In genomic region chr5:40071870-40072269, GRCh38 we compare ENCODE assay signal across 19 cellular contexts.
A peak's percentile ranks its signal among the peaks of the same experiment; 100 is the strongest.
DNase-seq lines count a peak whose midpoint lies in the region; ATAC-seq, FAIRE-seq and TF ChIP-seq lines count a peak whose summit lies in the region.
"Had no signal": no experiment of that assay in that cellular context is flagged by ENCODE, and none has a peak within 500 bp of the region (broad histone marks: within the 10 kb centered on the region; RNA-seq: fewer than 3 reads in every experiment).

No MANE protein-coding gene starts in this region.

- H3K4me1 ChIP-seq in adipocyte (ENCODE audit: control insufficient read depth, insufficient read depth, low read length) (no peaks in the 10 kb centered on the region), pancreas (no peaks in the 10 kb centered on the region)
- H3K4me1 ChIP-seq: adrenal gland, colonic mucosa, SJCRH30 had no signal

- H3K4me3 Mint-ChIP-seq in chondrocyte (ENCODE audit: unreplicated experiment): no peak overlapping the region
- H3K4me3 Mint-ChIP-seq in progenitor cell of endocrine pancreas (ENCODE audit: low read depth): no peak overlapping the region
- H3K4me3 Mint-ChIP-seq: activated CD4-positive, alpha-beta T cell treated with anti-CD3 and anti-CD28 coated beads for 36 hours; activated CD8-positive, alpha-beta memory T cell treated with anti-CD3 and anti-CD28 coated beads, Interleukin-2, amount 10 ng/mL, durations not matched to agents 7 days and 5 days; memory B cell; natural killer cell had no signal

- H3K27ac Mint-ChIP-seq in chondrocyte (ENCODE audit: unreplicated experiment): no peak overlapping the region
- H3K27ac Mint-ChIP-seq in progenitor cell of endocrine pancreas: no peak overlapping the region
- H3K27ac Mint-ChIP-seq: activated CD4-positive, alpha-beta T cell treated with anti-CD3 and anti-CD28 coated beads for 36 hours; activated CD8-positive, alpha-beta memory T cell treated with anti-CD3 and anti-CD28 coated beads, Interleukin-2, amount 10 ng/mL, durations not matched to agents 7 days and 5 days; memory B cell; natural killer cell had no signal

- H3K9ac ChIP-seq in adipocyte (ENCODE audit: low read length): no peak overlapping the region

- H3K36me3 ChIP-seq in adipocyte (ENCODE audit: control insufficient read depth, insufficient read depth, low read length, severe bottlenecking): no peaks in the 10 kb centered on the region
- no peaks in the 10 kb centered on the region for H3K36me3 ChIP-seq in pancreas
- H3K36me3 ChIP-seq: adrenal gland, colonic mucosa, SJCRH30 had no signal

- intact Hi-C loops in pancreas (cut with DNase I): no loop called here

- H3K9me3 ChIP-seq in adipocyte (ENCODE audit: control insufficient read depth, low read length): no peaks in the 10 kb centered on the region
- H3K9me3 ChIP-seq in pancreas: no peaks in the 10 kb centered on the region
- H3K9me3 ChIP-seq: adrenal gland, colonic mucosa, SJCRH30 had no signal

- H3K36me3 Mint-ChIP-seq in chondrocyte (ENCODE audit: low read depth) (no peaks in the 10 kb centered on the region), progenitor cell of endocrine pancreas (ENCODE audit: insufficient read depth) (no peaks in the 10 kb centered on the region)
- H3K36me3 Mint-ChIP-seq: activated CD8-positive, alpha-beta memory T cell treated with anti-CD3 and anti-CD28 coated beads, Interleukin-2, amount 10 ng/mL, durations not matched to agents 7 days and 5 days; memory B cell; natural killer cell had no signal

- H3K27me3 ChIP-seq in adipocyte (replicated peaks; ENCODE audit: control insufficient read depth, insufficient read depth, low read length): no peaks in the 10 kb centered on the region
- no peaks in the 10 kb centered on the region for H3K27me3 ChIP-seq in pancreas
- H3K27me3 ChIP-seq: adrenal gland, colonic mucosa, SJCRH30 had no signal

- H3K27me3 Mint-ChIP-seq in chondrocyte (ENCODE audit: low read depth): peaks cover 21% of the 10 kb centered on the region
- H3K27me3 Mint-ChIP-seq in progenitor cell of endocrine pancreas: no peaks in the 10 kb centered on the region
- H3K27me3 Mint-ChIP-seq: activated CD8-positive, alpha-beta memory T cell treated with anti-CD3 and anti-CD28 coated beads, Interleukin-2, amount 10 ng/mL, durations not matched to agents 7 days and 5 days; memory B cell had no signal

- H3K9me3 Mint-ChIP-seq in chondrocyte (ENCODE audit: low read depth) (no peaks in the 10 kb centered on the region), progenitor cell of endocrine pancreas (ENCODE audit: low read depth) (peaks cover 7% of the 10 kb centered on the region)
- H3K9me3 Mint-ChIP-seq: memory B cell, natural killer cell had no signal

- TF ChIP-seq CTCF in epithelial cell of proximal tubule (conservative IDR thresholded peaks at IDR 0.05; ENCODE audit: low read depth, low read length) (no peak), pancreas (IDR thresholded peaks at IDR 0.05) (no peak), chondrocyte (IDR thresholded peaks at IDR 0.05) (no peak), GM20000 (IDR thresholded peaks at IDR 0.05; ENCODE audit: extremely low read depth, missing control alignments) (no peak), progenitor cell of endocrine pancreas (IDR thresholded peaks at IDR 0.05; ENCODE audit: unreplicated experiment) (no peak)

- H3K4me3 ChIP-seq in adipocyte (ENCODE audit: low read length): no peak overlapping the region
- no peak overlapping the region for H3K4me3 ChIP-seq in epithelial cell of proximal tubule (ENCODE audit: low read depth, low read length)
- no peak overlapping the region for H3K4me3 ChIP-seq in pancreas
- H3K4me3 ChIP-seq: adrenal gland, colonic mucosa, K562, SJCRH30 had no signal

- H3K4me1 Mint-ChIP-seq in chondrocyte (ENCODE audit: low read depth): no peaks in the 10 kb centered on the region
- peaks cover 3% of the 10 kb centered on the region for H3K4me1 Mint-ChIP-seq in progenitor cell of endocrine pancreas (ENCODE audit: low read depth)
- H3K4me1 Mint-ChIP-seq: activated CD4-positive, alpha-beta T cell treated with anti-CD3 and anti-CD28 coated beads for 36 hours; activated CD8-positive, alpha-beta memory T cell treated with anti-CD3 and anti-CD28 coated beads, Interleukin-2, amount 10 ng/mL, durations not matched to agents 7 days and 5 days; memory B cell; natural killer cell had no signal

- no peak for FAIRE-seq in pancreas (lab: Jason Lieb, UNC)
- FAIRE-seq: K562 had no signal

- ATAC-seq in pancreas: peak; percentile 68 to 81 (median 76)
- ATAC-seq: activated CD4-positive, alpha-beta T cell treated with anti-CD3 and anti-CD28 coated beads for 36 hours; activated CD8-positive, alpha-beta memory T cell treated with anti-CD3 and anti-CD28 coated beads, Interleukin-2, amount 10 ng/mL, durations not matched to agents 7 days and 5 days; K562; natural killer cell had no signal

- DNase-seq in EL (peak; percentile 13), adipocyte (ENCODE audit: low read depth) (peak; percentile 56), epithelial cell of proximal tubule (ENCODE audit: low read depth) (peak; percentile 41), pancreas (no peak), chondrocyte (ENCODE audit: low spot score) (no peak), GM20000 (ENCODE audit: low spot score) (no peak), SW480 (ENCODE audit: low spot score) (no peak), progenitor cell of endocrine pancreas (ENCODE audit: low spot score, unreplicated experiment) (no peak)
- DNase-seq: activated CD4-positive, alpha-beta T cell treated with anti-CD3 and anti-CD28 coated beads for 36 hours; activated CD8-positive, alpha-beta memory T cell treated with anti-CD3 and anti-CD28 coated beads, Interleukin-2, amount 10 ng/mL, durations not matched to agents 7 days and 5 days; adrenal gland; colonic mucosa; islet precursor cell; natural killer cell; NCI-H1048; OCI-M1; SJCRH30 had no signal

- no peak overlapping the region for H3K27ac ChIP-seq in pancreas
- H3K27ac ChIP-seq: adrenal gland, colonic mucosa, SJCRH30 had no signal

Comparison
In these comparisons a context has a peak if more than half of its experiments do, and no peak if none do; other contexts are left out.
1. DNase-seq: peak in EL (single experiment), adipocyte (single experiment) and epithelial cell of proximal tubule (single experiment); none in pancreas (0 of 6), chondrocyte (single experiment), GM20000 (single experiment), SW480 (single experiment) and progenitor cell of endocrine pancreas (single experiment).